ENCODE assay signal across 17 cellular contexts in genomic region chr7:81036871-81037270, GRCh38.
DNase-seq lines count a peak whose midpoint lies in the region; ATAC-seq, FAIRE-seq and TF ChIP-seq lines count a peak whose summit lies in the region.
"Had no signal": no experiment of that assay in that cellular context is flagged by ENCODE, and none has a peak within 500 bp of the region (broad histone marks: within the 10 kb centered on the region; RNA-seq: fewer than 3 reads in every experiment).

No MANE protein-coding gene starts in this region.

- TF ChIP-seq RAD21 in IMR-90 (IDR thresholded peaks at IDR 0.05; ENCODE audit: low read length) = no peak

- H2BK120ac ChIP-seq in IMR-90 (ENCODE audit: low read depth, low read length) = no peak overlapping the region

- no peak overlapping the region for H2BK15ac ChIP-seq in IMR-90 (ENCODE audit: low read depth, low read length)

- ATAC-seq in IMR-90 (ENCODE audit: low read depth) = no peak
- no peak for ATAC-seq in GM19455 (IDR thresholded peaks at IDR 0.05; ENCODE audit: unreplicated experiment)
- ATAC-seq: CD8-positive, alpha-beta T cell; HepG2 had no signal

- H3K4me1 ChIP-seq in IMR-90 (ENCODE audit: control insufficient read depth, insufficient read depth, low read length) = no peaks in the 10 kb centered on the region
- H3K4me1 ChIP-seq in kidney (ENCODE audit: control insufficient read depth in 1 of 2, insufficient read depth in 1 of 2, low read depth in 1 of 2, low read length in 2 of 2) = no peaks in the 10 kb centered on the region
- H3K4me1 ChIP-seq: BLaER1 treated with 17β-estradiol and CSF1 and Interleukin-3, amounts not matched to agents 10 nM and 100 nM had no signal

- H3K4ac ChIP-seq in IMR-90 (ENCODE audit: low read depth, low read length) = no peak overlapping the region

- dilution Hi-C loops in IMR-90 (cut with HindIII; ENCODE audit: low sequenced_read_pairs, unreplicated experiment) = no loop called here

- no peak overlapping the region for H3K4me2 ChIP-seq in IMR-90 (ENCODE audit: low read depth, low read length)
- H3K4me2 ChIP-seq: BLaER1 treated with 17β-estradiol and CSF1 and Interleukin-3, amounts not matched to agents 10 nM and 100 nM had no signal

- H3K14ac ChIP-seq in IMR-90 (replicated peaks; ENCODE audit: low read depth, low read length) = 0 out of 2 replicates have a peak overlapping the region, but pooled peaks have one; percentile 31

- H4K91ac ChIP-seq in IMR-90 (ENCODE audit: insufficient read depth, low read depth, low read length) = no peak overlapping the region

- H2AK5ac ChIP-seq in IMR-90 (ENCODE audit: low read depth, low read length) = no peak overlapping the region

- peak; percentile 38 for FAIRE-seq in kidney (lab: Jason Lieb, UNC)
- FAIRE-seq: GM12891, HepG2 had no signal

- no peak overlapping the region for H2BK5ac ChIP-seq in IMR-90 (ENCODE audit: low read depth, low read length, poor library complexity, severe bottlenecking)

- H3K36me3 ChIP-seq in IMR-90 (ENCODE audit: control insufficient read depth, insufficient read depth, low read length) (no peaks in the 10 kb centered on the region), kidney (ENCODE audit: control insufficient read depth in 1 of 2, insufficient read depth in 2 of 2, low read length in 2 of 2) (no peaks in the 10 kb centered on the region)
- H3K36me3 ChIP-seq: BLaER1 treated with 17β-estradiol and CSF1 and Interleukin-3, amounts not matched to agents 10 nM and 100 nM had no signal

- H3K27ac ChIP-seq in IMR-90 (ENCODE audit: insufficient read depth, low read length) = no peak overlapping the region
- no peak overlapping the region for H3K27ac ChIP-seq in kidney (ENCODE audit: low read depth in 2 of 2, low read length in 2 of 2)
- H3K27ac ChIP-seq: BLaER1 treated with 17β-estradiol and CSF1 and Interleukin-3, amounts not matched to agents 10 nM and 100 nM had no signal

- intact Hi-C loops in IMR-90 (cut with micrococcal nuclease) (no loop called here), kidney (cut with DNase I) (no loop called here)

- no peak overlapping the region for H3K18ac ChIP-seq in IMR-90 (ENCODE audit: low read depth, low read length)

- H3K27me3 ChIP-seq in IMR-90 (ENCODE audit: control insufficient read depth, insufficient read depth, low read length) = no peaks in the 10 kb centered on the region
- H3K27me3 ChIP-seq: BLaER1 treated with 17β-estradiol and CSF1 and Interleukin-3, amounts not matched to agents 10 nM and 100 nM had no signal

- H3K9me1 ChIP-seq in IMR-90 (ENCODE audit: insufficient read depth, low read length) = no peaks in the 10 kb centered on the region

- H3K79me1 ChIP-seq in IMR-90 (ENCODE audit: low read depth in 1 of 2, low read length in 2 of 2) = no peaks in the 10 kb centered on the region

- no TSS peak for BruUV-seq in IMR-90 (replicated peaks; lab: Mats Ljungman, UMichigan)

- CTCF ChIA-PET in IMR-90 (lab: Yijun Ruan, JAX) = no interaction called here

- no peak overlapping the region for H2AFZ ChIP-seq in IMR-90 (replicated peaks; ENCODE audit: low read length, poor library complexity)

- H3K4me3 ChIP-seq in IMR-90 (ENCODE audit: insufficient read depth, low read depth, low read length) (no peak overlapping the region), epithelial cell of esophagus (ENCODE audit: low read length) (no peak overlapping the region), kidney (ENCODE audit: low read length in 2 of 2) (no peak overlapping the region)
- H3K4me3 ChIP-seq: BLaER1 treated with 17β-estradiol and CSF1 and Interleukin-3, amounts not matched to agents 10 nM and 100 nM had no signal

- no peak overlapping the region for H2BK20ac ChIP-seq in IMR-90 (ENCODE audit: low read depth, low read length)

- TF ChIP-seq CTCF in IMR-90 (conservative IDR thresholded peaks at IDR 0.05; ENCODE audit: low read depth, low read length) (no peak), epithelial cell of esophagus (IDR thresholded peaks at IDR 0.05; ENCODE audit: insufficient read depth, low read depth, low read length, missing control alignments) (no peak), kidney (IDR thresholded peaks at IDR 0.05; ENCODE audit: borderline replicate concordance, extremely low read depth, insufficient read depth) (no peak)

- DNase-seq in IMR-90 (no peak), epithelial cell of esophagus (ENCODE audit: low read depth) (peak; percentile 65), kidney (no peak), renal cortical epithelial cell (ENCODE audit: low read depth) (peak; percentile 4), dermis blood vessel endothelial cell (no peak), pons (ENCODE audit: low spot score) (no peak)
- DNase-seq: Calu3; CD8-positive, alpha-beta T cell; DMS53; DND-41; EL; GOT3; H9 had no signal

- no peak overlapping the region for H3K56ac ChIP-seq in IMR-90 (ENCODE audit: extremely low read depth, insufficient read depth, low read length)

- no peak overlapping the region for H4K5ac ChIP-seq in IMR-90 (ENCODE audit: low read depth, low read length)

- in situ Hi-C loops in IMR-90 (cut with MboI; ENCODE audit: low sequenced_read_pairs) = no loop called here

- POLR2A ChIA-PET in IMR-90 (lab: Charles Lee; ENCODE audit: unreplicated experiment) = no interaction called here

- H3K9ac ChIP-seq in IMR-90 (ENCODE audit: low read depth, low read length) = no peak overlapping the region
- H3K9ac ChIP-seq in kidney (ENCODE audit: low read length in 2 of 2) = no peak overlapping the region
- H3K9ac ChIP-seq: BLaER1 treated with 17β-estradiol and CSF1 and Interleukin-3, amounts not matched to agents 10 nM and 100 nM had no signal

- H4K20me1 ChIP-seq in IMR-90 (ENCODE audit: insufficient read depth, low read length) = no peaks in the 10 kb centered on the region
- H4K20me1 ChIP-seq: BLaER1 treated with 17β-estradiol and CSF1 and Interleukin-3, amounts not matched to agents 10 nM and 100 nM had no signal

- no peak overlapping the region for H4K8ac ChIP-seq in IMR-90 (ENCODE audit: low read depth in 2 of 2, low read length in 2 of 2)

- H3K9me3 ChIP-seq in IMR-90 (ENCODE audit: control insufficient read depth, insufficient read depth, low read length) (no peaks in the 10 kb centered on the region), kidney (ENCODE audit: control insufficient read depth in 1 of 2, low read length in 2 of 2) (no peaks in the 10 kb centered on the region)

- no peak overlapping the region for H3K23ac ChIP-seq in IMR-90 (ENCODE audit: low read depth, low read length)

- TF ChIP-seq POLR2A in IMR-90 (IDR thresholded peaks at IDR 0.05; ENCODE audit: low read depth, low read length) = no peak

- no peak overlapping the region for H2AK9ac ChIP-seq in IMR-90 (replicated peaks; ENCODE audit: low read depth, low read length, poor library complexity)

TF ChIP-seq in IMR-90, 13 proteins besides CTCF, POLR2A, EP300 and RAD21:
- no peak for TF ChIP-seq USF2 (IDR thresholded peaks at IDR 0.05; ENCODE audit: low read depth, low read length)
- no peak for TF ChIP-seq CEBPB (IDR thresholded peaks at IDR 0.05; ENCODE audit: low read depth, low read length)
- no peak for TF ChIP-seq ELK1 (IDR thresholded peaks at IDR 0.05; ENCODE audit: borderline replicate concordance, low read depth, low read length)
- no peak for TF ChIP-seq FOS (IDR thresholded peaks at IDR 0.05; ENCODE audit: low read depth, low read length)
- no peak for TF ChIP-seq MAZ (IDR thresholded peaks at IDR 0.05; ENCODE audit: borderline replicate concordance, low read depth, low read length)
- TF ChIP-seq MAFK (IDR thresholded peaks at IDR 0.05; ENCODE audit: low read depth, low read length) = no peak
- TF ChIP-seq BHLHE40 (IDR thresholded peaks at IDR 0.05; ENCODE audit: low read depth, low read length) = no peak
TF ChIP-seq in IMR-90: peak in this region for 0.

Comparison
In these comparisons a context has a peak if more than half of its experiments do, and no peak if none do; other contexts are left out.
1. DNase-seq: peak in epithelial cell of esophagus (single experiment) and renal cortical epithelial cell (single experiment); none in IMR-90 (single experiment), kidney (single experiment), dermis blood vessel endothelial cell (single experiment) and pons (single experiment).